Comparison of ENCODE assay signal across 9 cellular contexts in the genomic region with DNA sequence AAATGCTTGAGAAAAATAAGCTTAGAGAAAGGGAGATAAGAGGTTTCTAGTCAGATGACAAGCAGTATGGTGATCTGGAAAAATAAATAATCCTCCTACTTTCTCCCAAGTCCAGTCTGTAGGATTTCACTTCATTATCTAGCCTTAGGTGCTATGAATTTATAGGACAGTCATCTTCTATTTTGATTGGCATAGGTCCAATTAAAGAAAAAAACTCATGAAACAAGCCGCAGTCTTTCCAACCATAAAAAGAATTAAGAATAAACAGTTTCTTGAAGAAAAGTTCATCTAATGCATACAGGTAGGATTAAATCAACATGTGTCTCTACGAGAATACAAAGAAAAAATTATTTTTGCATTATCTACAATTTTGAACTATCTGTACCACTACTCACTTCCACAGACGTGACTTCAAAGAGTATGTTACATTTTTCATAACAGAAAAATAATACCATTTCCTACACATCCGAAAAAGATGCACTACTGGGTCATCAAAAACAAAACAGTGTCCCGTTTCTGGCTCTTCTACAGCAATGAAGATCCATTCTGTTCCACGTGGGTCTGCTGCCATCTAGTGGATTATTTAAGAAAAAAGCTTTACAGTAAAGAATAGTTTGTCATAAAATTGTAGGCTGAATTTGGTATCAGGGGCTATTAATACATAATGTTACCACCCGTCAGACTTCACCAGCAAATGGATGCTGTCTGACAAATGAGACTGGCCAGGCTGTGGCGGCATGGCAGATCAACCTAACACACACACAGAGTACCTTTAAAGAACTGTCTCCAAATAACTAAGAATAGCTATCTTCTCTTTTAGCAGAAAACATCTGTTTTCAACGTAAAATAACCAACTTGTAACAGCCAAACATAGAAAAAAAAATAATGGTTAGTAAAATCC. TPM values are rescaled to one million over a fixed set of nuclear protein-coding genes. Genes with fewer than 3 reads are reported as not detected.
DNase-seq lines count a peak whose midpoint lies in the region; ATAC-seq, FAIRE-seq and TF ChIP-seq lines count a peak whose summit lies in the region.
"Had no signal": no experiment of that assay in that cellular context is flagged by ENCODE, and none has a peak within 500 bp of the region (broad histone marks: within the 10 kb centered on the region; RNA-seq: fewer than 3 reads in every experiment).

No MANE protein-coding gene starts in this region.

- no peak overlapping the region for H3K27ac ChIP-seq in pancreas

- no peak overlapping the region for H3K27ac Mint-ChIP-seq in activated T-cell treated with anti-CD3 and anti-CD28 coated beads, Interleukin-2, amount 50 U/mL, for 72 hours
- H3K27ac Mint-ChIP-seq: dendritic cell treated with granulocyte-macrophage colony-stimulating factor and Interleukin-4, amounts not matched to agents 40 ng/mL and 50 ng/mL, for 4 days had no signal

- no peaks in the 10 kb centered on the region for H3K27me3 ChIP-seq in pancreas

- no peak overlapping the region for H3K4me3 ChIP-seq in foreskin fibroblast (ENCODE audit: low read depth in 1 of 2, low read length in 2 of 2)
- H3K4me3 ChIP-seq in pancreas, result no peak overlapping the region

- peak; percentile 95 for FAIRE-seq in pancreas (lab: Jason Lieb, UNC)

- no peaks in the 10 kb centered on the region for H3K27me3 Mint-ChIP-seq in activated T-cell treated with anti-CD3 and anti-CD28 coated beads, Interleukin-2, amount 50 U/mL, for 72 hours (ENCODE audit: low read depth)
- H3K27me3 Mint-ChIP-seq: dendritic cell treated with granulocyte-macrophage colony-stimulating factor and Interleukin-4, amounts not matched to agents 40 ng/mL and 50 ng/mL, for 4 days had no signal

- TF ChIP-seq CTCF in foreskin fibroblast (IDR thresholded peaks at IDR 0.05; ENCODE audit: low read depth, low read length), result peak; percentile 44
- TF ChIP-seq CTCF in pancreas (IDR thresholded peaks at IDR 0.05), result peak; percentile 50 to 70 (median 58)

- no peaks in the 10 kb centered on the region for H3K9me3 ChIP-seq in pancreas

- no peaks in the 10 kb centered on the region for H3K9me3 Mint-ChIP-seq in activated T-cell treated with anti-CD3 and anti-CD28 coated beads, Interleukin-2, amount 50 U/mL, for 72 hours
- H3K9me3 Mint-ChIP-seq: dendritic cell treated with granulocyte-macrophage colony-stimulating factor and Interleukin-4, amounts not matched to agents 40 ng/mL and 50 ng/mL, for 4 days had no signal

- intact Hi-C loops in pancreas (cut with DNase I), result loop anchor here in 2 of 3 donors (10.0 kb wide), 2 partner anchors 199 to 209 kb away; no protein-coding TSS in a partner anchor

- ATAC-seq in GM19397 (IDR thresholded peaks at IDR 0.05; ENCODE audit: unreplicated experiment), result peak; percentile 65
- peak; percentile 60 for ATAC-seq in HG03457 (IDR thresholded peaks at IDR 0.05; ENCODE audit: unreplicated experiment)
- ATAC-seq in activated T-cell treated with anti-CD3 and anti-CD28 coated beads, Interleukin-2, amount 50 U/mL, for 72 hours (replicated peaks in 1 of 2), result peak; percentile 69 to 71
- peak; percentile 60 to 95 (median 90) for ATAC-seq in pancreas

- no peak overlapping the region for H3K4me3 Mint-ChIP-seq in activated T-cell treated with anti-CD3 and anti-CD28 coated beads, Interleukin-2, amount 50 U/mL, for 72 hours
- H3K4me3 Mint-ChIP-seq: dendritic cell treated with granulocyte-macrophage colony-stimulating factor and Interleukin-4, amounts not matched to agents 40 ng/mL and 50 ng/mL, for 4 days had no signal

- peaks cover 21% of the 10 kb centered on the region for H3K4me1 Mint-ChIP-seq in activated T-cell treated with anti-CD3 and anti-CD28 coated beads, Interleukin-2, amount 50 U/mL, for 72 hours (ENCODE audit: low read depth)

- WGBS in pancreas, 2 donors, result 18 to 21% methylated on average over 9 of the region's 9 CpGs

- H3K36me3 Mint-ChIP-seq in activated T-cell treated with anti-CD3 and anti-CD28 coated beads, Interleukin-2, amount 50 U/mL, for 72 hours (ENCODE audit: insufficient read depth in 2 of 2), result no peaks in the 10 kb centered on the region

- H3K36me3 ChIP-seq in pancreas, result no peaks in the 10 kb centered on the region

- peaks cover 0 to 3% (median 0%) of the 10 kb centered on the region in 3 donors for H3K4me1 ChIP-seq in pancreas

- DNase-seq in DMS53 (lab: John Stamatoyannopoulos, UW), result peak; percentile 73
- DNase-seq in NCI-H526 treated with DMSO at 0.1 percent for 48 hours (lab: John Stamatoyannopoulos, UW), result peak; percentile 43
- peak; percentile 38 to 64 for DNase-seq in activated T-cell treated with anti-CD3 and anti-CD28 coated beads, Interleukin-2, amount 50 U/mL, for 72 hours
- DNase-seq in foreskin fibroblast, result peak; percentile 45 to 82
- peak in 1 of 6 donors; percentile 36 for DNase-seq in pancreas
- DNase-seq in activated effector memory CD4-positive, alpha-beta T cell treated with Interleukin-2 at 50 U/mL for 16 hours, result no peak

RNA-seq across cellular contexts. Expression of a gene that starts 28.9 kb away (rescaled TPM):
- 10 to 100 TPM; 10.6 to 15.3 TPM for total RNA-seq in activated T-cell treated with anti-CD3 and anti-CD28 coated beads, Interleukin-2, amount 50 U/mL, for 72 hours
- total RNA-seq in pancreas, result 10 to 100 TPM; 12.2 to 33.0 (median 15.7) TPM
- polyA plus RNA-seq in pancreas, result 1 to 10 TPM; 5.1 to 7.8 TPM

RNA-seq across cellular contexts. Expression of a gene that starts 54.0 kb away (rescaled TPM):
- not detected for total RNA-seq in activated T-cell treated with anti-CD3 and anti-CD28 coated beads, Interleukin-2, amount 50 U/mL, for 72 hours
- not detected for total RNA-seq in pancreas
- not detected for polyA plus RNA-seq in pancreas
